In the genomic region with DNA sequence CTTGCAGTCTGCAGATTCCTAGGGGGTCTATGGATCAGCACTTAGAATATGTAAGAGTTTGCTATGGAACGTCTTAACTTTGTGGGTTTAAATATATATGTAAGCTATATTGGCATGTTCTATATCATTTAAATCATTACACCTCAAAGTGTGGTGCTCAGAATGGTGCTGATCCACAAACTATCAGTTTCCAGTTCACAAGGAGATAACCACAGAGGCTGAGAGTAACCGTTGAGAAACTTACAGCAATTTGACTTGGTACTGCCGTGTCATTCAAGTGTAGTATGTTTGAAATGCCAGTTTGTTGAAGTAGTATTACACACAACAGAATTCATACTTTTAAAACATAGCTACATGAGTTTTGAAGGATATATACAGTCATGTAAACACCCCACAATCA, we compare ENCODE assay signal across 16 cellular contexts.
DNase-seq lines count a peak whose midpoint lies in the region; ATAC-seq and TF ChIP-seq lines count a peak whose summit lies in the region.
"Had no signal": no experiment of that assay in that cellular context is flagged by ENCODE, and none has a peak within 500 bp of the region (broad histone marks: within the 10 kb centered on the region; RNA-seq: fewer than 3 reads in every experiment).

No MANE protein-coding gene starts in this region.

- H3K27me3 Mint-ChIP-seq in GM23338 (ENCODE audit: insufficient read depth, low read depth, poor library complexity), result no peaks in the 10 kb centered on the region
- H3K27me3 Mint-ChIP-seq: CD8-positive, alpha-beta memory T cell had no signal

- no peaks in the 10 kb centered on the region for H3F3A ChIP-seq in GM23338 (replicated peaks; ENCODE audit: low read depth)
- H3F3A ChIP-seq in PC-9 (ENCODE audit: insufficient read depth, low read depth), result no peaks in the 10 kb centered on the region
- H3F3A ChIP-seq in smooth muscle cell (ENCODE audit: low read depth), result no peaks in the 10 kb centered on the region

- POLR2A ChIA-PET in PC-9 (lab: Charles Lee; ENCODE audit: unreplicated experiment), result no interaction called here

- 87% methylated on average over 3 of the region's 3 CpGs for WGBS in smooth muscle cell (ENCODE audit: low lambda C conversion rate)

- no peak overlapping the region for H3K9ac ChIP-seq in smooth muscle cell (ENCODE audit: low read depth)
- H3K9ac ChIP-seq: BLaER1, KMS-11 had no signal

- H3K27ac ChIP-seq in GM23338 (ENCODE audit: low read depth) (0 out of 2 replicates have a peak overlapping the region, but pooled peaks have one; percentile 5), PC-9 (0 out of 2 replicates have a peak overlapping the region, but pooled peaks have one; percentile 67), epithelial cell of prostate (peak overlapping the region; percentile 81), smooth muscle cell (ENCODE audit: low read depth) (no peak overlapping the region)
- H3K27ac ChIP-seq: BLaER1, KMS-11 had no signal

- no peak for DNase-seq in GM23338 (ENCODE audit: low spot score)
- DNase-seq in PC-9, result no peak
- DNase-seq in epithelial cell of prostate (ENCODE audit: low read depth, low spot score), result no peak
- DNase-seq in stimulated activated effector memory CD8-positive, alpha-beta T cell treated with anti-CD3 and anti-CD28 coated beads, Interleukin-12 subunit alpha, Interleukin-12 subunit beta, amount 100 ng/mL, for 72 hours (ENCODE audit: low spot score in 2 of 2), result no peak
- no peak for DNase-seq in sciatic nerve (ENCODE audit: low spot score)
- DNase-seq in smooth muscle cell (lab: John Stamatoyannopoulos, UW; ENCODE audit: unreplicated experiment), result no peak
- no peak for DNase-seq in retina
- DNase-seq: CD8-positive, alpha-beta memory T cell; DMS53; GF-D8; H9 had no signal

- H3K4me2 ChIP-seq in GM23338 (peak overlapping the region; percentile 7; the same call in 1 of the 2 replicates), PC-9 (no peak overlapping the region), smooth muscle cell (no peak overlapping the region)
- H3K4me2 ChIP-seq: A549, BLaER1, KMS-11 had no signal

- H4K20me1 ChIP-seq in GM23338 (replicated peaks; ENCODE audit: insufficient read depth) (no peaks in the 10 kb centered on the region), PC-9 (ENCODE audit: insufficient read depth) (no peaks in the 10 kb centered on the region), smooth muscle cell (ENCODE audit: low read depth) (peaks cover 23% of the 10 kb centered on the region)
- H4K20me1 ChIP-seq: BLaER1 had no signal

- H3K36me3 ChIP-seq in GM23338 (ENCODE audit: insufficient read depth), result no peaks in the 10 kb centered on the region
- no peaks in the 10 kb centered on the region for H3K36me3 ChIP-seq in PC-9 (ENCODE audit: low read depth)
- no peaks in the 10 kb centered on the region for H3K36me3 ChIP-seq in smooth muscle cell (ENCODE audit: low read depth)

- TF ChIP-seq CTCF in GM23338 (conservative IDR thresholded peaks at IDR 0.05; ENCODE audit: low read depth in 2 of 2), result no peak
- no peak for TF ChIP-seq CTCF in PC-9 (conservative IDR thresholded peaks at IDR 0.05)
- TF ChIP-seq CTCF in smooth muscle cell (IDR thresholded peaks at IDR 0.05; ENCODE audit: borderline replicate concordance, insufficient read depth, poor library complexity, severe bottlenecking), result no peak

- peaks cover 5% of the 10 kb centered on the region; the same call in 2 of the 3 replicates for H3K9me3 Mint-ChIP-seq in GM23338
- H3K9me3 Mint-ChIP-seq in stimulated activated effector memory CD8-positive, alpha-beta T cell treated with anti-CD3 and anti-CD28 coated beads, Interleukin-12 subunit alpha, Interleukin-12 subunit beta, amount 100 ng/mL, for 72 hours, result no peaks in the 10 kb centered on the region
- H3K9me3 Mint-ChIP-seq: CD8-positive, alpha-beta memory T cell had no signal

- intact Hi-C loops in PC-9 (cut with micrococcal nuclease; ENCODE audit: unreplicated experiment) (no loop called here), sciatic nerve (cut with DNase I) (no loop called here)

- H3K4me1 ChIP-seq in GM23338 (ENCODE audit: insufficient read depth), result no peaks in the 10 kb centered on the region
- H3K4me1 ChIP-seq in PC-9 (replicated peaks; ENCODE audit: insufficient read depth), result peaks cover 17% of the 10 kb centered on the region
- no peaks in the 10 kb centered on the region for H3K4me1 ChIP-seq in smooth muscle cell (ENCODE audit: low read depth)
- H3K4me1 ChIP-seq: A549, BLaER1 had no signal

- no peak overlapping the region for H3K4me3 Mint-ChIP-seq in GM23338
- no peak overlapping the region for H3K4me3 Mint-ChIP-seq in stimulated activated effector memory CD8-positive, alpha-beta T cell treated with anti-CD3 and anti-CD28 coated beads, Interleukin-12 subunit alpha, Interleukin-12 subunit beta, amount 100 ng/mL, for 72 hours
- H3K4me3 Mint-ChIP-seq: CD8-positive, alpha-beta memory T cell; H9 had no signal

- CTCF ChIA-PET in PC-9 (lab: Charles Lee), result no interaction called here

- H3K9me2 ChIP-seq in GM23338 (ENCODE audit: insufficient read depth) (0 out of 2 replicates have a peak, but pooled peaks cover 12% of the 10 kb centered on the region), PC-9 (ENCODE audit: insufficient read depth) (no peaks in the 10 kb centered on the region)

- BruUV-seq in PC-9 (replicated peaks; lab: Mats Ljungman, UMichigan), result no TSS peak

- H3K9me3 ChIP-seq in PC-9 (ENCODE audit: insufficient read depth, low read depth), result peaks cover 8% of the 10 kb centered on the region; the same call in 1 of the 2 replicates
- no peaks in the 10 kb centered on the region for H3K9me3 ChIP-seq in smooth muscle cell (replicated peaks; ENCODE audit: low read depth)
- H3K9me3 ChIP-seq: A549, BLaER1 had no signal

- ATAC-seq in GM23338 (no peak), sciatic nerve (no peak), HG02870 (IDR thresholded peaks at IDR 0.05; ENCODE audit: unreplicated experiment) (no peak)
- peak; percentile 74 for ATAC-seq in stimulated activated effector memory CD8-positive, alpha-beta T cell treated with anti-CD3 and anti-CD28 coated beads, Interleukin-12 subunit alpha, Interleukin-12 subunit beta, amount 100 ng/mL, for 72 hours
- ATAC-seq: A549, HepG2 had no signal

- H3K4me3 ChIP-seq in GM23338 (no peak overlapping the region), PC-9 (no peak overlapping the region), smooth muscle cell (no peak overlapping the region)
- H3K4me3 ChIP-seq: A549, BLaER1 had no signal

- H3K27me3 ChIP-seq in GM23338 (ENCODE audit: insufficient read depth), result no peaks in the 10 kb centered on the region
- no peaks in the 10 kb centered on the region for H3K27me3 ChIP-seq in PC-9 (ENCODE audit: insufficient read depth, low read depth)
- no peaks in the 10 kb centered on the region for H3K27me3 ChIP-seq in smooth muscle cell (ENCODE audit: low read depth)
- H3K27me3 ChIP-seq: BLaER1 had no signal

- peaks cover 17% of the 10 kb centered on the region; the same call in 2 of the 3 replicates for H3K36me3 Mint-ChIP-seq in GM23338 (ENCODE audit: low read depth)
- no peaks in the 10 kb centered on the region for H3K36me3 Mint-ChIP-seq in stimulated activated effector memory CD8-positive, alpha-beta T cell treated with anti-CD3 and anti-CD28 coated beads, Interleukin-12 subunit alpha, Interleukin-12 subunit beta, amount 100 ng/mL, for 72 hours

- H3K27ac Mint-ChIP-seq in GM23338, result no peak overlapping the region
- peak overlapping the region; percentile 6 for H3K27ac Mint-ChIP-seq in stimulated activated effector memory CD8-positive, alpha-beta T cell treated with anti-CD3 and anti-CD28 coated beads, Interleukin-12 subunit alpha, Interleukin-12 subunit beta, amount 100 ng/mL, for 72 hours
- H3K27ac Mint-ChIP-seq: H9 had no signal

- no peaks in the 10 kb centered on the region for H3K79me2 ChIP-seq in GM23338 (replicated peaks; ENCODE audit: insufficient read depth)
- no peaks in the 10 kb centered on the region for H3K79me2 ChIP-seq in PC-9 (ENCODE audit: low read depth)
- H3K79me2 ChIP-seq in smooth muscle cell (ENCODE audit: low read depth), result no peaks in the 10 kb centered on the region

- no peak overlapping the region for H2AFZ ChIP-seq in GM23338
- H2AFZ ChIP-seq in PC-9, result no peak overlapping the region
- H2AFZ ChIP-seq in smooth muscle cell (ENCODE audit: low read depth), result no peak overlapping the region

- peaks cover 19% of the 10 kb centered on the region for H3K4me1 Mint-ChIP-seq in GM23338
- H3K4me1 Mint-ChIP-seq in stimulated activated effector memory CD8-positive, alpha-beta T cell treated with anti-CD3 and anti-CD28 coated beads, Interleukin-12 subunit alpha, Interleukin-12 subunit beta, amount 100 ng/mL, for 72 hours, result peaks cover 29% of the 10 kb centered on the region

TF ChIP-seq in GM23338, 12 proteins besides CTCF, POLR2A, EP300 and RAD21 (continues in another document):
- TF ChIP-seq STAT1 (IDR thresholded peaks at IDR 0.05; ENCODE audit: unreplicated experiment) (no peak), ZNF331 (CRISPR knock-in tag; IDR thresholded peaks at IDR 0.05; ENCODE audit: low read depth) (no peak), CREB1 (CRISPR knock-in tag; IDR thresholded peaks at IDR 0.05; ENCODE audit: low read depth) (no peak), NANOG (IDR thresholded peaks at IDR 0.05; ENCODE audit: borderline replicate concordance) (no peak)
